Comparison of ENCODE assay signal across 8 cellular contexts in the genomic region with DNA sequence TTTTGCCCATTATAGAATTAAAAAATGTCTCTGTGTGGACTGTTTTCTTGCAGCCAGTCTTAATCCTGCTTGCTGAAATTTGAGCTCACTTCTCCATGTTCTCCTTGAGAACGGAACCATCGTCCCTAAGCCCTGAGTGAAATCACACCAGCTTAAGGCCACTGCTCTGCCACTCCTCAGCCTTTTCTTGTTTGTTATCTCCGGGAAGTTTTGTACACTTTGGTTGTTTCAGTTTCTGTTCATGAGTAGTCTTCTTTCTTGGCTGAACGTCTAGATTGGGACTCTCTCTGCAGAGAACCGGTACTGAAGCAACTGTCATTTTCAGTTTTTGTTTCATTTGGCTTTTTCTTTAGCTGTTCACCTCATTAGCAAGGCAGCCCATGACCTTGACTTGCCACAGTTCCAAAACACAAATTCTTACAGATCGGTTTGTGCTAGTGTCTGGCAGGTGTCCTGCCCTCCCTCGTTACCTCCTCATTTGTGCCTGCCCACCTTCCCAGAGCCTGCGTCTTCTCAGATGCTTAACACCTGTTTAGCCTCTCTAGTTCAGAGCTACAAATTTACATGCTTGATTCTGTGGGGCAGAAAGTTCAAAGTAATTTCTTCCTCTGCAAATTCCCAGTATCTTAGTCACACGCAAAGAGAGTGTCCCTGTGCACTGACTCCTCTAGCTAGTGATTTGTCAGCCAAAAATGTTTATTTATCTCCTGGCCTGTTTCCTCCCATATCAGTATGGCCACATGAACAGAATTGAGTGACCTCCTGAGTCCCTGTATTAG. TPM values are rescaled to one million over a fixed set of nuclear protein-coding genes. Genes with fewer than 3 reads are reported as not detected.
A peak's percentile ranks its signal among the peaks of the same experiment; 100 is the strongest.
DNase-seq lines count a peak whose midpoint lies in the region; ATAC-seq and TF ChIP-seq lines count a peak whose summit lies in the region.

No MANE protein-coding gene starts in this region.

- H3K27ac ChIP-seq in left lung (peak overlapping the region; percentile 40 to 73), upper lobe of left lung (peak overlapping the region; percentile 53 to 84 (median 76))

- ATAC-seq in GM19463 (IDR thresholded peaks at IDR 0.05; ENCODE audit: unreplicated experiment): peak; percentile 94
- peak; percentile 99 for ATAC-seq in HG03520 (IDR thresholded peaks at IDR 0.05; ENCODE audit: unreplicated experiment)
- ATAC-seq in left lung: peak; percentile 77
- peak in 1 of 2 donors; percentile 43 for ATAC-seq in upper lobe of left lung (ENCODE audit: low FRiP score in 2 of 2)

- H3K4me1 ChIP-seq in left lung (peaks cover 6 to 44% of the 10 kb centered on the region in 2 donors), upper lobe of left lung (peaks cover 30 to 48% (median 41%) of the 10 kb centered on the region in 4 donors)

- no peak for TF ChIP-seq POLR2A in upper lobe of left lung (IDR thresholded peaks at IDR 0.05)

- TF ChIP-seq CTCF in left lung (IDR thresholded peaks at IDR 0.05) (no peak), upper lobe of left lung (IDR thresholded peaks at IDR 0.05) (no peak)

- H3K36me3 ChIP-seq in left lung (peaks cover 0 to 27% of the 10 kb centered on the region in 2 donors), upper lobe of left lung (peaks cover 0 to 39% (median 10%) of the 10 kb centered on the region in 4 donors)

- DNase-seq in Caki2 (ENCODE audit: low read depth) (peak; percentile 76), left lung (peak in 1 of 2 donors; percentile 14), upper lobe of left lung (no peak), COLO829 (ENCODE audit: low spot score) (no peak), mesenteric fat pad (ENCODE audit: low spot score) (no peak)
- peak; percentile 44 for DNase-seq in activated naive CD4-positive, alpha-beta T cell treated with anti-CD3 and anti-CD28 coated beads, Interleukin-2, amount 50 U/mL, for 16 hours

- H3K27me3 ChIP-seq in left lung (no peaks in the 10 kb centered on the region), upper lobe of left lung (no peaks in the 10 kb centered on the region)

- in situ Hi-C loops in Caki2 (cut with HindIII; ENCODE audit: low pct_unique_long_range_greater_than_20kb, low sequenced_read_pairs): no loop called here

- intact Hi-C loops in left lung (cut with DNase I): no loop called here

- H3K4me3 ChIP-seq in left lung: peak overlapping the region in 1 of 2 donors; percentile 16
- peak overlapping the region in 3 of 4 donors; percentile 13 to 40 (median 24) for H3K4me3 ChIP-seq in upper lobe of left lung

- TF ChIP-seq EP300 in upper lobe of left lung (IDR thresholded peaks at IDR 0.05): no peak

- H3K9me3 ChIP-seq in left lung (no peaks in the 10 kb centered on the region), upper lobe of left lung (no peaks in the 10 kb centered on the region)

- 22 to 25% methylated on average over 9 of the region's 9 CpGs for whole genome bisulfite sequencing in upper lobe of left lung, 2 donors

RNA-seq across cellular contexts. Expression of gene PSEN2, which starts 12.4 kb away (rescaled TPM):
- 52.1 and 62.3 TPM in 2 replicates for total RNA-seq in Caki2 (2014; rRNA removed; shearing (Covaris generic); ENCODE audit: low replicate concordance)
- 10 to 100 TPM; 20.2 to 24.8 TPM for total RNA-seq in left lung
- total RNA-seq in upper lobe of left lung: 10 to 100 TPM; 31.2 to 70.9 (median 37.6) TPM
- total RNA-seq in mesenteric fat pad: 30.9 TPM

RNA-seq across cellular contexts. Expression of gene COQ8A, which starts 57.3 kb away (rescaled TPM):
- total RNA-seq in Caki2 (2014; rRNA removed; shearing (Covaris generic); ENCODE audit: low replicate concordance): 7.7 and 12.2 TPM in 2 replicates
- total RNA-seq in left lung (10 to 100 TPM; 14.5 to 20.3 TPM), upper lobe of left lung (100 to 1,000 TPM in 1 of 6 donors, 10 to 100 TPM in 5; 27.1 to 105 (median 44.6) TPM), mesenteric fat pad (62.0 TPM)

Comparison
In these comparisons a context has a peak if more than half of its experiments do, and no peak if none do; other contexts are left out.
1. DNase-seq: peak in Caki2 (single experiment) and activated naive CD4-positive, alpha-beta T cell treated with anti-CD3 and anti-CD28 coated beads, Interleukin-2, amount 50 U/mL, for 16 hours (single experiment); none in upper lobe of left lung (0 of 2), COLO829 (single experiment) and mesenteric fat pad (single experiment).